ENCODE assay signal across 10 cellular contexts in the genomic region with DNA sequence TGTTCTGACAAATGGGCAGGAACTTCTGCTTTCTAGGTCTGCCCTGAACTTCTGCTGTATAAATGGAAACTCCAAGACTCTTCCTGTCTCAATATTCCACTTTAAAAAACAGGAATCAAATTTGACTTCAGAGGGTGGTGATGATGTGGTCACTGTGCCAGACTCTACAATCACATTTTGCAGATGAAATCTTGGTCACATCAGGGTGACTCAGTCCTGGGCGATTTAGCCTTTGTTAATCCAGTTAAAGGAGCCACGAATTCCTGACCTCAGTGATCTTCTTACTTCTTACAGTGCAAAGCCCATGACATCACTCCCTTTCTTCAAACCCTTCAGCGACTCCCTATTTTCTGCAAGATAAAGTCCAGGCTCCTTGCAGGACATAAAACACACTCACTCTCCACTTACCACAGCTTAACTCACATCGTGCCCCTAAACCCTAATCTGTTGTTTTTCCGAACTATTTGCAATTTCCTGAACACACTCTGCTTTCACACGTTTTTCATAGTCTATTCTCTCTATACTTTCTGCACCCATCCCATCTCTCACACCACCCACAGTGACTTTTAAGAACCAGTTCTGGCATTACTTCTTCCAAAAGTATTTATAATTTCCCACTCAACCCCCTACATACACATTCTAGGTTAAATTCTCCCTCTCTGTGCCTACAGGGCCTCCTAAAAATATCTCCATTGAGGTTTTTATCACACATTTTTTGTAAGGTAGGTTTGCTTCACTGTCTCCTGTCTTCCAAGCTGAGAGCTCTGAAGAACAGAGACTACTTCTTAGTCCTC. TPM values are rescaled to one million over a fixed set of nuclear protein-coding genes. Genes with fewer than 3 reads are reported as not detected.
DNase-seq lines count a peak whose midpoint lies in the region; ATAC-seq, FAIRE-seq and TF ChIP-seq lines count a peak whose summit lies in the region.
"Had no signal": no experiment of that assay in that cellular context is flagged by ENCODE, and none has a peak within 500 bp of the region (broad histone marks: within the 10 kb centered on the region; RNA-seq: fewer than 3 reads in every experiment).

No MANE protein-coding gene starts in this region.

- no peak overlapping the region for H4K8ac ChIP-seq in mesendoderm (ENCODE audit: low read depth, low read length)

- H3K27me3 ChIP-seq in mesendoderm (ENCODE audit: insufficient read depth, low read length, poor library complexity) = no peaks in the 10 kb centered on the region
- H3K27me3 ChIP-seq: BE2C had no signal

- peak overlapping the region; percentile 83 for H3K27ac Mint-ChIP-seq in dendritic cell treated with granulocyte-macrophage colony-stimulating factor and Interleukin-4, amounts not matched to agents 40 ng/mL and 50 ng/mL, for 4 days
- H3K27ac Mint-ChIP-seq in glutamatergic neuron (ENCODE audit: unreplicated experiment) = no peak overlapping the region

- H3K4me1 Mint-ChIP-seq in dendritic cell treated with granulocyte-macrophage colony-stimulating factor and Interleukin-4, amounts not matched to agents 40 ng/mL and 50 ng/mL, for 4 days (ENCODE audit: low read depth) = peaks cover 75% of the 10 kb centered on the region
- H3K4me1 Mint-ChIP-seq in glutamatergic neuron (ENCODE audit: low read depth, unreplicated experiment) = no peaks in the 10 kb centered on the region
- H3K4me1 Mint-ChIP-seq: central memory CD8-positive, alpha-beta T cell had no signal

- TF ChIP-seq CTCF in A549 (IDR thresholded peaks at IDR 0.05) = no peak
- TF ChIP-seq CTCF in glutamatergic neuron (IDR thresholded peaks at IDR 0.05; ENCODE audit: partially characterized antibody, unreplicated experiment) = no peak

- peaks cover 62% of the 10 kb centered on the region for H3K36me3 Mint-ChIP-seq in dendritic cell treated with granulocyte-macrophage colony-stimulating factor and Interleukin-4, amounts not matched to agents 40 ng/mL and 50 ng/mL, for 4 days (ENCODE audit: low read depth)
- no peaks in the 10 kb centered on the region for H3K36me3 Mint-ChIP-seq in glutamatergic neuron (ENCODE audit: unreplicated experiment)

- H3K79me2 ChIP-seq in mesendoderm (ENCODE audit: control insufficient read depth, insufficient read depth, low read length) = no peaks in the 10 kb centered on the region

- H2BK15ac ChIP-seq in mesendoderm (replicated peaks; ENCODE audit: low read depth) = no peak overlapping the region

- H2AK5ac ChIP-seq in mesendoderm (ENCODE audit: low read length) = no peak overlapping the region

- intact Hi-C loops in dendritic cell treated with granulocyte-macrophage colony-stimulating factor and Interleukin-4, amounts not matched to agents 40 ng/mL and 50 ng/mL, for 4 days (cut with micrococcal nuclease) = no loop called here

- ATAC-seq in A549 (peak; percentile 87 to 88), HG02759 (IDR thresholded peaks at IDR 0.05; ENCODE audit: unreplicated experiment) (no peak), GM19035 (IDR thresholded peaks at IDR 0.05; ENCODE audit: unreplicated experiment) (no peak)

- no peaks in the 10 kb centered on the region for H3K27me3 Mint-ChIP-seq in dendritic cell treated with granulocyte-macrophage colony-stimulating factor and Interleukin-4, amounts not matched to agents 40 ng/mL and 50 ng/mL, for 4 days
- H3K27me3 Mint-ChIP-seq in glutamatergic neuron (ENCODE audit: unreplicated experiment) = peaks cover 2% of the 10 kb centered on the region
- H3K27me3 Mint-ChIP-seq: central memory CD8-positive, alpha-beta T cell had no signal

- H3K4me3 Mint-ChIP-seq in dendritic cell treated with granulocyte-macrophage colony-stimulating factor and Interleukin-4, amounts not matched to agents 40 ng/mL and 50 ng/mL, for 4 days = peak overlapping the region; percentile 22
- no peak overlapping the region for H3K4me3 Mint-ChIP-seq in glutamatergic neuron (ENCODE audit: unreplicated experiment)
- H3K4me3 Mint-ChIP-seq: central memory CD8-positive, alpha-beta T cell had no signal

- peak overlapping the region; percentile 60 for H3K4me2 ChIP-seq in A549
- no peak overlapping the region for H3K4me2 ChIP-seq in mesendoderm (ENCODE audit: low read length)

- H2BK5ac ChIP-seq in mesendoderm (ENCODE audit: low read length) = no peak overlapping the region

- H3K4me3 ChIP-seq in A549 (no peak overlapping the region), mesendoderm (ENCODE audit: low read length) (no peak overlapping the region)

- H3K4me1 ChIP-seq in A549 (peaks cover 28% of the 10 kb centered on the region), mesendoderm (ENCODE audit: control insufficient read depth, low read depth, low read length) (peaks cover 1% of the 10 kb centered on the region)
- H3K4me1 ChIP-seq: BE2C had no signal

- H3K36me3 ChIP-seq in mesendoderm (ENCODE audit: control insufficient read depth, insufficient read depth, low read length) = no peaks in the 10 kb centered on the region
- H3K36me3 ChIP-seq: BE2C had no signal

- H2BK120ac ChIP-seq in mesendoderm (ENCODE audit: low read depth, low read length) = no peak overlapping the region

- no peak overlapping the region for H4K5ac ChIP-seq in mesendoderm (ENCODE audit: low read length)

- H3K4ac ChIP-seq in mesendoderm (ENCODE audit: low read depth, low read length) = no peak overlapping the region

- POLR2A ChIA-PET in A549 (lab: Yijun Ruan, JAX) = no interaction called here

- no peak overlapping the region for H3K23ac ChIP-seq in mesendoderm (ENCODE audit: low read length)

- TF ChIP-seq EP300 in A549 (IDR thresholded peaks at IDR 0.05) = peak in 1 of 2 experiments; percentile 41; a peak in 1 of 5 replicates

- WGBS in A549 (ENCODE audit: missing lambda C conversion rate) = 22% methylated on average over 6 of the region's 6 CpGs
- no CpG with 5 or more reads among the region's 6 CpGs for WGBS in mesendoderm (ENCODE audit: extremely low coverage, insufficient coverage, low lambda C conversion rate)

- no peaks in the 10 kb centered on the region for H3K9me3 Mint-ChIP-seq in dendritic cell treated with granulocyte-macrophage colony-stimulating factor and Interleukin-4, amounts not matched to agents 40 ng/mL and 50 ng/mL, for 4 days
- H3K9me3 Mint-ChIP-seq in glutamatergic neuron (ENCODE audit: unreplicated experiment) = no peaks in the 10 kb centered on the region

- H3K18ac ChIP-seq in mesendoderm (ENCODE audit: low read length) = no peak overlapping the region

- no peak overlapping the region for H3K56ac ChIP-seq in mesendoderm (ENCODE audit: low read length)

- TF ChIP-seq RAD21 in A549 (conservative IDR thresholded peaks at IDR 0.05 in 1 of 2, IDR thresholded peaks at IDR 0.05 in 1 of 2) = no peak

- H3K9me3 ChIP-seq in A549 = no peaks in the 10 kb centered on the region
- H3K9me3 ChIP-seq: BE2C had no signal

- H3K27ac ChIP-seq in A549 = peak overlapping the region; percentile 60 to 78
- H3K27ac ChIP-seq in mesendoderm (ENCODE audit: low read depth, low read length) = no peak overlapping the region

- no peak for TF ChIP-seq POLR2A in A549 (IDR thresholded peaks at IDR 0.05; ENCODE audit: low read length)

- DNase-seq in A549 (ENCODE audit: low read depth in 1 of 2, low spot score in 1 of 2) (peak; percentile 21 to 64), MV-4-11 (lab: John Stamatoyannopoulos, UW) (peak; percentile 85), mesendoderm (peak; percentile 52), T-helper 1 cell (no peak), glutamatergic neuron (no peak)
- DNase-seq: BE2C had no signal

- H3K9ac ChIP-seq in mesendoderm (ENCODE audit: low read length) = no peak overlapping the region

- no peaks in the 10 kb centered on the region for H3K79me1 ChIP-seq in mesendoderm (ENCODE audit: low read length)

- CTCF ChIA-PET in A549 (lab: Yijun Ruan, JAX) = no interaction called here

- FAIRE-seq in A549 (lab: Jason Lieb, UNC) = no peak

TF ChIP-seq in A549, 52 proteins besides CTCF, POLR2A, EP300 and RAD21:
- TF ChIP-seq GATA3 (IDR thresholded peaks at IDR 0.05; ENCODE audit: borderline replicate concordance) (peak; percentile 32; the same call in 1 of the 2 replicates), JUNB (IDR thresholded peaks at IDR 0.05) (peak; percentile 59; the same call in 1 of the 2 replicates), FOSL2 (IDR thresholded peaks at IDR 0.05) (0 out of 2 replicates have a peak, but pooled peaks have one; percentile 9), FOSL2 (CRISPR knock-in tag; IDR thresholded peaks at IDR 0.05) (peak; percentile 55)
- TF ChIP-seq, protein P1, sequence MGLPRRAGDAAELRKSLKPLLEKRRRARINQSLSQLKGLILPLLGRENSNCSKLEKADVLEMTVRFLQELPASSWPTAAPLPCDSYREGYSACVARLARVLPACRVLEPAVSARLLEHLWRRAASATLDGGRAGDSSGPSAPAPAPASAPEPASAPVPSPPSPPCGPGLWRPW (IDR thresholded peaks at IDR 0.05) = no peak
TF ChIP-seq in A549: peak in this region for 3.

RNA-seq across cellular contexts. Expression of gene GASK1B, which starts 11.1 kb away (rescaled TPM):
- polyA plus RNA-seq in A549 (2011; rRNA removed) = 2.4 and 2.9 TPM in 2 replicates
- 0.13 and 0.18 TPM in 2 replicates for polyA plus RNA-seq in A549 (2012; cell fraction: cytosol; rRNA removed)
- polyA plus RNA-seq in A549 (2012; cell fraction: nucleus; rRNA removed) = 0.23 TPM in 2 replicates
- 2.1 to 2.7 TPM (median 2.7 TPM) in 3 replicates for polyA plus RNA-seq in A549 (2017; fragmentation: RNase III; extraction: RNeasy Plus Mini Kit Qiagen cat#74134 plus additional on column Dnase treatment)
- polyA minus RNA-seq in A549 (2011; rRNA and poly(A)+ RNA removed) = 1.8 and 3.6 TPM in 2 replicates
- polyA plus RNA-seq in mesendoderm (2013, experiment 1 of 2) = 0.06 TPM
- polyA plus RNA-seq in mesendoderm (2013, experiment 2 of 2) = 0.03 TPM
- total RNA-seq in glutamatergic neuron (ENCODE audit: unreplicated experiment) = 0.07 TPM

RNA-seq across cellular contexts. Expression of gene TMEM144, which starts 48.5 kb away (rescaled TPM):
- 8.8 and 10.2 TPM in 2 replicates for polyA plus RNA-seq in A549 (2011; rRNA removed)
- 1.5 and 2.1 TPM in 2 replicates for polyA plus RNA-seq in A549 (2012; cell fraction: cytosol; rRNA removed)
- 0.89 and 1.3 TPM in 2 replicates for polyA plus RNA-seq in A549 (2012; cell fraction: nucleus; rRNA removed)
- polyA plus RNA-seq in A549 (2017; fragmentation: RNase III; extraction: RNeasy Plus Mini Kit Qiagen cat#74134 plus additional on column Dnase treatment) = 3.9 to 5.3 TPM (median 4.4 TPM) in 3 replicates
- 12.7 and 15.6 TPM in 2 replicates for polyA minus RNA-seq in A549 (2011; rRNA and poly(A)+ RNA removed)
- 1.7 TPM for polyA plus RNA-seq in mesendoderm (2013, experiment 1 of 2)
- 1.6 TPM for polyA plus RNA-seq in mesendoderm (2013, experiment 2 of 2)
- not detected for total RNA-seq in glutamatergic neuron (ENCODE audit: unreplicated experiment)

Comparison
In these comparisons a context has a peak if more than half of its experiments do, and no peak if none do; other contexts are left out.
1. ATAC-seq: peak in A549 (2 of 2); none in HG02759 (single experiment) and GM19035 (single experiment).
2. DNase-seq: peak in A549 (2 of 2), MV-4-11 (single experiment) and mesendoderm (single experiment); none in T-helper 1 cell (0 of 5) and glutamatergic neuron (single experiment).